ENCODE assay signal across 19 cellular contexts in the genomic region with DNA sequence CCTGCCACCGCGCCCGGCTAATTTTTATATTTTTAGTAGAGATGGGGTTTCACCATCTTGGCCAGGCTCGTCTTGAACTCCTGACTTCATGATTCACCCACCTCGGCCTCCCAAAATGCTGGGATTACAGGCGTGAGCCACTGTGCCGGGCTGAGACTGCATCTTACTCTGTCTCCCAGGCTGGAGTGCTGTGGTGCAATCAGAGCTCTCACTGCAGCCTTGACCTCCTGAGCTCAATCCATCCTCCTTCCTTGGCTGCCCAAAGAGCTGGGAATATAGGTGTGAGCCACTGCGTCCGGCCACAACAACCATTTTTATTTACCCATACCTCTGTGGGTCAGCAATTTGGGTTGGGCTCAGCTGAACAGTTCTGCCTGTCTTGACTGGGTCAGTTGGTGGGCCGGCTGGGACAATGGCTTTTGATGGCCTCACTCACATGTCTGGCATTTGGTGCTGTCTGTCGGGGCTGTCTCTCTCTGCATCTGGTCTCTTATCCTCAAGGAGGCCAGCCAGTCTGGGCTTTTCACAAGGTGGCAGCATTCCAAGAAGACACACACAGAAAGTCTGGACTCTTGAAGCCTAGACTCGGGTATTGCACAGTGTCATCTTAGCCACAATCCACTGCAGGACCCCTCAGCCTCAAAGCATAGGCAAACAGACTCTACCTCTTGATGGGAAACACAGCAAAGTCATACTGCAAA.
DNase-seq lines count a peak whose midpoint lies in the region; ATAC-seq and TF ChIP-seq lines count a peak whose summit lies in the region.
"Had no signal": no experiment of that assay in that cellular context is flagged by ENCODE, and none has a peak within 500 bp of the region (broad histone marks: within the 10 kb centered on the region; RNA-seq: fewer than 3 reads in every experiment).

No MANE protein-coding gene starts in this region.

- H3K27me3 ChIP-seq in cardiac muscle cell (no peaks in the 10 kb centered on the region), heart right ventricle (no peaks in the 10 kb centered on the region), endodermal cell (ENCODE audit: control insufficient read depth, insufficient read depth, low read length, poor library complexity, severe bottlenecking) (no peaks in the 10 kb centered on the region), brain microvascular endothelial cell (replicated peaks) (no peaks in the 10 kb centered on the region)

- H3K4me1 Mint-ChIP-seq in endodermal cell, result peaks cover 35% of the 10 kb centered on the region
- H3K4me1 Mint-ChIP-seq: B cell had no signal

- peaks cover under 1% of the 10 kb centered on the region for H3K27me3 Mint-ChIP-seq in endodermal cell (ENCODE audit: insufficient read depth)
- H3K27me3 Mint-ChIP-seq: B cell had no signal

- H3K36me3 ChIP-seq in cardiac muscle cell (no peaks in the 10 kb centered on the region), heart right ventricle (no peaks in the 10 kb centered on the region), endodermal cell (ENCODE audit: control insufficient read depth, insufficient read depth, low read length) (no peaks in the 10 kb centered on the region), mucosa of descending colon (ENCODE audit: low read depth) (no peaks in the 10 kb centered on the region), brain microvascular endothelial cell (replicated peaks) (no peaks in the 10 kb centered on the region)

- peaks cover 4% of the 10 kb centered on the region for H3K4me1 ChIP-seq in cardiac muscle cell (ENCODE audit: low read depth)
- no peaks in the 10 kb centered on the region for H3K4me1 ChIP-seq in heart right ventricle
- peaks cover 15% of the 10 kb centered on the region for H3K4me1 ChIP-seq in endodermal cell (ENCODE audit: control insufficient read depth, insufficient read depth, low read length)
- H3K4me1 ChIP-seq in mucosa of descending colon (ENCODE audit: low read depth), result peaks cover 4% of the 10 kb centered on the region

- H3K36me3 Mint-ChIP-seq in endodermal cell (ENCODE audit: low read depth), result no peaks in the 10 kb centered on the region

- DNase-seq in cardiac muscle cell (ENCODE audit: low read depth in 1 of 2, low spot score in 1 of 2), result peak in 1 of 2 donors; percentile 19
- DNase-seq in heart right ventricle, result no peak
- peak; percentile 57 for DNase-seq in endodermal cell
- DNase-seq in mucosa of descending colon, result peak in 1 of 3 donors; percentile 51
- no peak for DNase-seq in GM10266 (ENCODE audit: extremely low spot score)
- DNase-seq in effector CD8-positive, alpha-beta T cell (lab: John Stamatoyannopoulos, UW), result no peak
- no peak for DNase-seq in NOMO-1 treated with dmso at 0.1 percent for 144 hours (lab: John Stamatoyannopoulos, UW; ENCODE audit: unreplicated experiment)
- DNase-seq in brain microvascular endothelial cell, result no peak
- DNase-seq: COR-L47, GM23248, HCEC 1CT, NCI-H1105, NCI-H2081, NCI-H446 treated with DMSO at 0.1 percent for 48 hours, NCI-H774, PC-3, SIG-M5 had no signal

- TF ChIP-seq CTCF in cardiac muscle cell (IDR thresholded peaks at IDR 0.05; ENCODE audit: low read depth, low read length) (no peak), heart right ventricle (IDR thresholded peaks at IDR 0.05) (no peak), endodermal cell (conservative IDR thresholded peaks at IDR 0.05) (no peak), mucosa of descending colon (IDR thresholded peaks at IDR 0.05) (no peak), GM10266 (IDR thresholded peaks at IDR 0.05; ENCODE audit: control insufficient read depth, insufficient read depth, low read depth, missing control alignments) (no peak), brain microvascular endothelial cell (IDR thresholded peaks at IDR 0.05; ENCODE audit: low read depth, low read length, missing control alignments) (no peak)

- H3K9me3 ChIP-seq in cardiac muscle cell (ENCODE audit: low read depth) (no peaks in the 10 kb centered on the region), heart right ventricle (peaks cover 0 to 16% (median 0%) of the 10 kb centered on the region in 11 donors), endodermal cell (ENCODE audit: control insufficient read depth, low read length) (peaks cover 4% of the 10 kb centered on the region), mucosa of descending colon (no peaks in the 10 kb centered on the region)

- ATAC-seq in heart right ventricle (no peak), mucosa of descending colon (peak; percentile 23)
- ATAC-seq: PC-3 had no signal

- H3K27ac Mint-ChIP-seq in endodermal cell, result no peak overlapping the region
- H3K27ac Mint-ChIP-seq: B cell had no signal

- intact Hi-C loops in heart right ventricle (cut with DNase I), result no loop called here
- intact Hi-C loops in mucosa of descending colon (cut with DNase I, micrococcal nuclease), result no loop called here

- no peak overlapping the region for H3K4me3 Mint-ChIP-seq in endodermal cell
- H3K4me3 Mint-ChIP-seq: B cell had no signal

- H3K27ac ChIP-seq in cardiac muscle cell (peak overlapping the region; percentile 1), heart right ventricle (no peak overlapping the region), endodermal cell (ENCODE audit: low read depth, low read length) (no peak overlapping the region), brain microvascular endothelial cell (no peak overlapping the region)
- H3K27ac ChIP-seq: GM23248, RWPE1 had no signal

- in situ Hi-C loops in brain microvascular endothelial cell (cut with HindIII; ENCODE audit: low pct_ligation_motif_present, low sequenced_read_pairs), result no loop called here

- H3K9ac ChIP-seq in endodermal cell (ENCODE audit: extremely low read depth, low read length, poor library complexity, severe bottlenecking), result no peak overlapping the region
- H3K9ac ChIP-seq: GM23248 had no signal

- H3K9me3 Mint-ChIP-seq in endodermal cell, result no peaks in the 10 kb centered on the region

- 83 to 88% methylated on average over 12 of the region's 12 CpGs for WGBS in heart right ventricle, 2 donors
- WGBS in endodermal cell (ENCODE audit: insufficient coverage in 1 of 2, insufficient read length in 1 of 2), 2 experiments, result 92 to 93% methylated on average over 11 to 12 of the region's 12 CpGs

- H3K4me3 ChIP-seq in cardiac muscle cell, result no peak overlapping the region
- no peak overlapping the region for H3K4me3 ChIP-seq in heart right ventricle
- H3K4me3 ChIP-seq in endodermal cell (ENCODE audit: low read length), result no peak overlapping the region
- H3K4me3 ChIP-seq in mucosa of descending colon, result no peak overlapping the region
- H3K4me3 ChIP-seq in brain microvascular endothelial cell (ENCODE audit: low read depth, low read length), result no peak overlapping the region
- H3K4me3 ChIP-seq: GM23248 had no signal
